In genomic region chr5:55222819-55223124, GRCh38 we compare ENCODE assay signal across 17 cellular contexts. TPM values are rescaled to one million over a fixed set of nuclear protein-coding genes. Genes with fewer than 3 reads are reported as not detected.
DNase-seq lines count a peak whose midpoint lies in the region; ATAC-seq and TF ChIP-seq lines count a peak whose summit lies in the region.
"Had no signal": no experiment of that assay in that cellular context is flagged by ENCODE, and none has a peak within 500 bp of the region (broad histone marks: within the 10 kb centered on the region; RNA-seq: fewer than 3 reads in every experiment).

No MANE protein-coding gene starts in this region.

- H3K4me1 Mint-ChIP-seq in activated naive CD8-positive, alpha-beta T cell (ENCODE audit: low read depth): peaks cover 38% of the 10 kb centered on the region
- peaks cover 32% of the 10 kb centered on the region for H3K4me1 Mint-ChIP-seq in activated naive CD8-positive, alpha-beta T cell treated with anti-CD3 and anti-CD28 coated beads for 36 hours
- peaks cover 49% of the 10 kb centered on the region for H3K4me1 Mint-ChIP-seq in activated T-helper 1 cell treated with anti-CD3 and anti-CD28 coated beads, Interleukin-12 subunit alpha, Interleukin-12 subunit beta, Interleukin-2, Interleukin-4 antibody, amounts not matched to agents 30 ng/mL and 10 ng/mL and 1 ng/mL, durations not matched to agents 14 hours and 24 hours and 36 hours (ENCODE audit: low read depth)
- peaks cover 39% of the 10 kb centered on the region for H3K4me1 Mint-ChIP-seq in mesothelial cell of epicardium

- WGBS in aorta, 2 donors: 30 to 33% methylated on average over 9 of the region's 9 CpGs

- no peaks in the 10 kb centered on the region for H3K4me1 ChIP-seq in aorta (ENCODE audit: control insufficient read depth in 1 of 2, insufficient read depth in 2 of 2, low read length in 2 of 2)

- peaks cover 55% of the 10 kb centered on the region for H3K27me3 Mint-ChIP-seq in activated naive CD8-positive, alpha-beta T cell
- peaks cover 90% of the 10 kb centered on the region for H3K27me3 Mint-ChIP-seq in activated naive CD8-positive, alpha-beta T cell treated with anti-CD3 and anti-CD28 coated beads for 36 hours
- H3K27me3 Mint-ChIP-seq in activated T-helper 1 cell treated with anti-CD3 and anti-CD28 coated beads, Interleukin-12 subunit alpha, Interleukin-12 subunit beta, Interleukin-2, Interleukin-4 antibody, amounts not matched to agents 30 ng/mL and 10 ng/mL and 1 ng/mL, durations not matched to agents 14 hours and 24 hours and 36 hours (ENCODE audit: insufficient read depth): peaks cover 86% of the 10 kb centered on the region
- peaks cover 94% of the 10 kb centered on the region for H3K27me3 Mint-ChIP-seq in mesothelial cell of epicardium (ENCODE audit: low read depth)

- H3K4me3 ChIP-seq in aorta (ENCODE audit: low read length in 2 of 2): no peak overlapping the region
- H3K4me3 ChIP-seq: ovary had no signal

- no peaks in the 10 kb centered on the region for H3K9me3 Mint-ChIP-seq in activated naive CD8-positive, alpha-beta T cell (ENCODE audit: low read depth)
- H3K9me3 Mint-ChIP-seq in activated naive CD8-positive, alpha-beta T cell treated with anti-CD3 and anti-CD28 coated beads for 36 hours: no peaks in the 10 kb centered on the region
- peaks cover 4% of the 10 kb centered on the region for H3K9me3 Mint-ChIP-seq in activated T-helper 1 cell treated with anti-CD3 and anti-CD28 coated beads, Interleukin-12 subunit alpha, Interleukin-12 subunit beta, Interleukin-2, Interleukin-4 antibody, amounts not matched to agents 30 ng/mL and 10 ng/mL and 1 ng/mL, durations not matched to agents 14 hours and 24 hours and 36 hours
- H3K9me3 Mint-ChIP-seq in mesothelial cell of epicardium: no peaks in the 10 kb centered on the region

- ATAC-seq in aorta (ENCODE audit: low FRiP score): no peak
- no peak for ATAC-seq in left ventricle myocardium superior

- no peaks in the 10 kb centered on the region for H3K36me3 ChIP-seq in aorta (ENCODE audit: control insufficient read depth in 1 of 2, insufficient read depth in 2 of 2, low read length in 1 of 2)
- H3K36me3 ChIP-seq: ovary had no signal

- no peak overlapping the region for H3K27ac Mint-ChIP-seq in activated naive CD8-positive, alpha-beta T cell
- no peak overlapping the region for H3K27ac Mint-ChIP-seq in activated naive CD8-positive, alpha-beta T cell treated with anti-CD3 and anti-CD28 coated beads for 36 hours
- peak overlapping the region; percentile 73 for H3K27ac Mint-ChIP-seq in activated T-helper 1 cell treated with anti-CD3 and anti-CD28 coated beads, Interleukin-12 subunit alpha, Interleukin-12 subunit beta, Interleukin-2, Interleukin-4 antibody, amounts not matched to agents 30 ng/mL and 10 ng/mL and 1 ng/mL, durations not matched to agents 14 hours and 24 hours and 36 hours
- no peak overlapping the region for H3K27ac Mint-ChIP-seq in mesothelial cell of epicardium

- no peak for DNase-seq in activated naive CD8-positive, alpha-beta T cell treated with anti-CD3 and anti-CD28 coated beads for 36 hours
- DNase-seq in activated T-helper 1 cell treated with anti-CD3 and anti-CD28 coated beads, Interleukin-12 subunit alpha, Interleukin-12 subunit beta, Interleukin-2, Interleukin-4 antibody, amounts not matched to agents 30 ng/mL and 10 ng/mL and 1 ng/mL, durations not matched to agents 14 hours and 24 hours and 36 hours (ENCODE audit: low spot score): no peak
- no peak for DNase-seq in mesothelial cell of epicardium (ENCODE audit: low spot score in 2 of 2, unreplicated experiment in 2 of 2)
- no peak for DNase-seq in EL
- DNase-seq in aorta: no peak
- DNase-seq in left ventricle myocardium superior: no peak
- no peak for DNase-seq in NCI-H1105 treated with DMSO at 0.1 percent for 48 hours (lab: John Stamatoyannopoulos, UW)
- DNase-seq: anterior cingulate cortex, cortex of kidney, DMS153, NCI-H1092 treated with DMSO at 0.1 percent for 48 hours, NCI-H2227 treated with DMSO at 0.1 percent for 48 hours, ovary, small intestine had no signal

- intact Hi-C loops in activated T-helper 1 cell treated with anti-CD3 and anti-CD28 coated beads, Interleukin-12 subunit alpha, Interleukin-12 subunit beta, Interleukin-2, Interleukin-4 antibody, amounts not matched to agents 30 ng/mL and 10 ng/mL and 1 ng/mL, durations not matched to agents 14 hours and 24 hours and 36 hours (cut with micrococcal nuclease): loop anchor here (1.0 to 10.0 kb wide), 4 partner anchors 9 to 1738 kb away; partner anchors contain the start of genes ARL15 and FST
- intact Hi-C loops in aorta (cut with DNase I): loop anchor here in 1 of 2 donors (10.0 kb wide), 1 partner anchor 48 kb away; the partner anchor contains the start of gene CDC20B
- intact Hi-C loops in left ventricle myocardium superior (cut with micrococcal nuclease): loop anchor here (10.0 kb wide), 1 partner anchor 48 kb away; the partner anchor contains the start of gene CDC20B

- peaks cover 2% of the 10 kb centered on the region for H3K36me3 Mint-ChIP-seq in activated naive CD8-positive, alpha-beta T cell
- H3K36me3 Mint-ChIP-seq in activated naive CD8-positive, alpha-beta T cell treated with anti-CD3 and anti-CD28 coated beads for 36 hours: no peaks in the 10 kb centered on the region
- no peaks in the 10 kb centered on the region for H3K36me3 Mint-ChIP-seq in activated T-helper 1 cell treated with anti-CD3 and anti-CD28 coated beads, Interleukin-12 subunit alpha, Interleukin-12 subunit beta, Interleukin-2, Interleukin-4 antibody, amounts not matched to agents 30 ng/mL and 10 ng/mL and 1 ng/mL, durations not matched to agents 14 hours and 24 hours and 36 hours (ENCODE audit: low read depth)
- no peaks in the 10 kb centered on the region for H3K36me3 Mint-ChIP-seq in mesothelial cell of epicardium

- H3K27me3 ChIP-seq in aorta (ENCODE audit: control insufficient read depth in 1 of 2, insufficient read depth in 2 of 2, low read length in 1 of 2): no peaks in the 10 kb centered on the region

- H3K27ac ChIP-seq in aorta (ENCODE audit: low read depth in 1 of 2, low read length in 2 of 2): no peak overlapping the region
- H3K27ac ChIP-seq: ovary had no signal

- H3K4me3 Mint-ChIP-seq in activated naive CD8-positive, alpha-beta T cell: peak overlapping the region; percentile 14
- no peak overlapping the region for H3K4me3 Mint-ChIP-seq in activated naive CD8-positive, alpha-beta T cell treated with anti-CD3 and anti-CD28 coated beads for 36 hours
- peak overlapping the region; percentile 41 for H3K4me3 Mint-ChIP-seq in activated T-helper 1 cell treated with anti-CD3 and anti-CD28 coated beads, Interleukin-12 subunit alpha, Interleukin-12 subunit beta, Interleukin-2, Interleukin-4 antibody, amounts not matched to agents 30 ng/mL and 10 ng/mL and 1 ng/mL, durations not matched to agents 14 hours and 24 hours and 36 hours
- peak overlapping the region; percentile 42 for H3K4me3 Mint-ChIP-seq in mesothelial cell of epicardium

- no peak for TF ChIP-seq CTCF in mesothelial cell of epicardium (IDR thresholded peaks at IDR 0.05; ENCODE audit: unreplicated experiment)

- peaks cover 1% of the 10 kb centered on the region for H3K9me3 ChIP-seq in aorta (ENCODE audit: control insufficient read depth, low read length)
- H3K9me3 ChIP-seq: ovary had no signal

RNA-seq across cellular contexts. Expression of gene MCIDAS, which starts 4.3 kb away (rescaled TPM):
- under 1 TPM; 0.31 to 0.32 TPM for total RNA-seq in activated naive CD8-positive, alpha-beta T cell treated with anti-CD3 and anti-CD28 coated beads for 36 hours
- total RNA-seq in activated T-helper 1 cell treated with anti-CD3 and anti-CD28 coated beads, Interleukin-12 subunit alpha, Interleukin-12 subunit beta, Interleukin-2, Interleukin-4 antibody, amounts not matched to agents 30 ng/mL and 10 ng/mL and 1 ng/mL, durations not matched to agents 14 hours and 24 hours and 36 hours: 0.10 TPM in 1 of 2 replicates, not detected in the other
- total RNA-seq in mesothelial cell of epicardium (not detected in 3 replicates), aorta (under 1 TPM in 1 of 2 donors, not detected in 1; 0.26 TPM), left ventricle myocardium superior (not detected)
- polyA plus RNA-seq in aorta: not detected
- total RNA-seq: H7, lung microvascular endothelial cell had no signal
- polyA plus RNA-seq: ovary, small intestine had no signal

RNA-seq across cellular contexts. Expression of gene CCNO, which starts 10.6 kb away (rescaled TPM):
- under 1 TPM in 1 of 2 experiments, not detected in 1; 0.14 TPM for total RNA-seq in activated naive CD8-positive, alpha-beta T cell treated with anti-CD3 and anti-CD28 coated beads for 36 hours
- total RNA-seq in activated T-helper 1 cell treated with anti-CD3 and anti-CD28 coated beads, Interleukin-12 subunit alpha, Interleukin-12 subunit beta, Interleukin-2, Interleukin-4 antibody, amounts not matched to agents 30 ng/mL and 10 ng/mL and 1 ng/mL, durations not matched to agents 14 hours and 24 hours and 36 hours: 0.10 and 0.20 TPM in 2 replicates
- total RNA-seq in mesothelial cell of epicardium: 0.20 to 0.80 TPM (median 0.45 TPM) in 3 replicates
- total RNA-seq in aorta: 1 to 10 TPM in 1 of 2 donors, under 1 TPM in 1; 0.54 to 1.3 TPM
- 10 to 100 TPM in 1 of 2 donors, under 1 TPM in 1; 0.88 to 10.1 TPM for polyA plus RNA-seq in aorta
- not detected for total RNA-seq in left ventricle myocardium superior
- total RNA-seq: lung microvascular endothelial cell had no signal

RNA-seq across cellular contexts. Expression of gene CDC20B, which starts 49.8 kb away (rescaled TPM):
- total RNA-seq in activated naive CD8-positive, alpha-beta T cell treated with anti-CD3 and anti-CD28 coated beads for 36 hours: not detected
- total RNA-seq in activated T-helper 1 cell treated with anti-CD3 and anti-CD28 coated beads, Interleukin-12 subunit alpha, Interleukin-12 subunit beta, Interleukin-2, Interleukin-4 antibody, amounts not matched to agents 30 ng/mL and 10 ng/mL and 1 ng/mL, durations not matched to agents 14 hours and 24 hours and 36 hours: not detected in 2 replicates
- total RNA-seq in mesothelial cell of epicardium (0.09 to 0.16 TPM in 2 of 3 replicates, not detected in the other), aorta (not detected), left ventricle myocardium superior (not detected)
- not detected for polyA plus RNA-seq in aorta
- total RNA-seq: H7 had no signal
- polyA plus RNA-seq: ovary, small intestine had no signal
